Comparison of ENCODE assay signal across 8 cellular contexts in the genomic region with DNA sequence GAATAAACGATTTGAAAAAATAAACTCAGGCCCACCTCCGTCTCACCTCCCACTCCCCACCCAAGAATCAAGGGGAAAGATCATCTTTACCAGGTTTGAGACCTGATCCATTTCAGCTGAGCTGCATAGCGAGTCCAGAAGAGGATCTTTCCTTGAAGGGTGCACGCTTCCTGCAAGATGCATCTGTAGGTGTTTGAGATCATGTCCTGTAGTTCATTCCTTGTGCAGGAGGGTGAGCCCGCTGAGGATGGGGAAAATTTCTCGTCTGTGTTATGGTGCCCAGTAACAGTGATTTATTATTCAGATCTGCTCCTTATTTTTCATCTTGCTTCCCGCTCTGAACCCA. TPM values are rescaled to one million over a fixed set of nuclear protein-coding genes. Genes with fewer than 3 reads are reported as not detected.
DNase-seq lines count a peak whose midpoint lies in the region; ATAC-seq, FAIRE-seq and TF ChIP-seq lines count a peak whose summit lies in the region.

No MANE protein-coding gene starts in this region.

- no peak overlapping the region for H2BK12ac ChIP-seq in H1 (ENCODE audit: low read depth, low read length)

- no peaks in the 10 kb centered on the region for H3K79me2 ChIP-seq in OCI-LY1 (ENCODE audit: insufficient read depth, low read length)
- H3K79me2 ChIP-seq in H1 (ENCODE audit: control insufficient read depth in 1 of 2, insufficient read depth in 2 of 2, low read length in 2 of 2): peaks cover 0 to 16% of the 10 kb centered on the region in 2 experiments; a peak in 1 of 4 replicates

- H3K36me3 ChIP-seq in ES-I3 (ENCODE audit: insufficient read depth, low read length) (no peaks in the 10 kb centered on the region), OCI-LY1 (ENCODE audit: insufficient read depth, low read length) (no peaks in the 10 kb centered on the region), H1 (ENCODE audit: control insufficient read depth in 2 of 4, insufficient read depth in 4 of 4, low read length in 3 of 4) (no peaks in the 10 kb centered on the region), ovary (no peaks in the 10 kb centered on the region)

- H3K56ac ChIP-seq in H1 (replicated peaks; ENCODE audit: insufficient read length, low read depth, low read length): no peak overlapping the region

- no peaks in the 10 kb centered on the region for H4K20me1 ChIP-seq in OCI-LY1 (ENCODE audit: insufficient read depth, low read length)
- H4K20me1 ChIP-seq in H1 (replicated peaks in 1 of 2; ENCODE audit: control insufficient read depth in 1 of 2, insufficient read depth in 2 of 2, low read length in 2 of 2): peaks cover 0 to 1% of the 10 kb centered on the region in 2 experiments

- H3K9me3 ChIP-seq in ES-I3 (ENCODE audit: control insufficient read depth, insufficient read depth, low read length) (no peaks in the 10 kb centered on the region), OCI-LY1 (ENCODE audit: low read length) (no peaks in the 10 kb centered on the region), H1 (ENCODE audit: insufficient read depth in 2 of 2, low read depth in 1 of 2, low read length in 1 of 2) (no peaks in the 10 kb centered on the region), ovary (no peaks in the 10 kb centered on the region)

- no peak overlapping the region for H2AFZ ChIP-seq in OCI-LY1 (ENCODE audit: low read length)
- peak overlapping the region; percentile 46; the same call in 1 of the 2 replicates for H2AFZ ChIP-seq in H1 (ENCODE audit: low read length)

- H3K14ac ChIP-seq in H1 (ENCODE audit: insufficient read length): no peak overlapping the region

- H3K23me2 ChIP-seq in H1 (ENCODE audit: low read depth, low read length): peaks cover 7% of the 10 kb centered on the region

- H3K9ac ChIP-seq in ES-I3 (ENCODE audit: low read depth, low read length) (peak overlapping the region; percentile 90), OCI-LY1 (ENCODE audit: low read length) (no peak overlapping the region), H1 (replicated peaks in 1 of 4; ENCODE audit: extremely low read depth in 1 of 4, low read depth in 3 of 4, low read length in 3 of 4) (peak overlapping the region; percentile 54 to 79 (median 74))

- TF ChIP-seq RAD21 in H1 (IDR thresholded peaks at IDR 0.05 in 1 of 2, conservative IDR thresholded peaks at IDR 0.05 in 1 of 2; ENCODE audit: low read depth in 2 of 2, low read length in 2 of 2): no peak

- no peak for ATAC-seq in GM19324 (IDR thresholded peaks at IDR 0.05; ENCODE audit: low FRiP score, unreplicated experiment)

- no peak overlapping the region for H3K23ac ChIP-seq in H1 (ENCODE audit: insufficient read length)

- H4K91ac ChIP-seq in H1 (replicated peaks; ENCODE audit: insufficient read length, low read length): no peak overlapping the region

- peak in 1 of 2 experiments; percentile 65; a peak in 1 of 3 replicates for TF ChIP-seq POLR2A in H1 (IDR thresholded peaks at IDR 0.05; ENCODE audit: control extremely low read depth in 1 of 2, low read depth in 2 of 2, low read length in 2 of 2)
- no peak for TF ChIP-seq POLR2A in ovary (IDR thresholded peaks at IDR 0.05)

- POLR2A ChIA-PET in H1 (lab: Charles Lee; ENCODE audit: partially characterized antibody): interaction anchor here (1.1 to 5.6 kb wide), 8 partner anchors 10 to 47 kb away, joined by 3 to 73 read pairs (median 10); a partner anchor contains a TSS

- CTCF ChIA-PET in H1 (lab: Charles Lee; ENCODE audit: partially characterized antibody): interaction anchor here (0.6 to 3.9 kb wide), 6 partner anchors 8 to 315 kb away, joined by 3 to 18 read pairs (median 4); a partner anchor contains a TSS

- no peaks in the 10 kb centered on the region for H3F3A ChIP-seq in OCI-LY1 (ENCODE audit: insufficient read depth, low read length)

- H3K4me3 ChIP-seq in OCI-LY1 (ENCODE audit: low read depth, low read length, poor library complexity, severe bottlenecking) (no peak overlapping the region), H1 (ENCODE audit: extremely low read depth in 1 of 4, insufficient read depth in 2 of 4, low read depth in 3 of 4, low read length in 4 of 4) (peak overlapping the region; percentile 53 to 92 (median 81)), ovary (peak overlapping the region; percentile 60)

- no peaks in the 10 kb centered on the region for H3K27me3 ChIP-seq in OCI-LY1 (ENCODE audit: insufficient read depth, low read length)
- no peaks in the 10 kb centered on the region for H3K27me3 ChIP-seq in H1 (replicated peaks in 1 of 4; ENCODE audit: control insufficient read depth in 3 of 4, extremely low read depth in 1 of 4, insufficient read depth in 3 of 4, low read length in 3 of 4)
- H3K27me3 ChIP-seq in ovary: no peaks in the 10 kb centered on the region

- 31% methylated on average over 7 of the region's 7 CpGs; no CpG with 5 or more reads in 1 of the 2 experiments for WGBS in H1 (ENCODE audit: extremely low coverage in 1 of 2, insufficient coverage in 1 of 2, insufficient read length in 1 of 2, insufficient replicate concordance in 2 of 2, low coverage in 1 of 2, low lambda C conversion rate in 2 of 2, missing lambda C conversion rate in 1 of 2), 2 experiments
- WGBS in ovary, 3 donors: 32 to 45% (median 34%) methylated on average over 7 of the region's 7 CpGs

- H3K18ac ChIP-seq in H1 (ENCODE audit: extremely low read depth, low read length): no peak overlapping the region

- no peak for FAIRE-seq in H1 (lab: Jason Lieb, UNC)

- H4K8ac ChIP-seq in H1 (ENCODE audit: extremely low read depth, insufficient read depth, low read length): peak overlapping the region; percentile 95; the same call in 1 of the 2 replicates

- 0 out of 2 replicates have a peak overlapping the region, but pooled peaks have one; percentile 0 for H2BK5ac ChIP-seq in H1 (ENCODE audit: low read depth, low read length)

- no peak overlapping the region for H3K4ac ChIP-seq in H1 (replicated peaks; ENCODE audit: insufficient read length, low read depth, low read length)

- H3K27ac ChIP-seq in OCI-LY1 (ENCODE audit: low read depth, low read length, poor library complexity, severe bottlenecking) (no peak overlapping the region), H1 (ENCODE audit: low read depth, low read length) (no peak overlapping the region), ovary (no peak overlapping the region)

- H4K5ac ChIP-seq in H1 (ENCODE audit: insufficient read length, low read depth, low read length): no peak overlapping the region

- no peak for DNase-seq in H1 (ENCODE audit: low read depth in 1 of 2, low spot score in 2 of 2)
- no peak for DNase-seq in ovary
- no peak for DNase-seq in NK-92 treated with Interleukin-12 subunit alpha and Interleukin-12 subunit beta, amount 100 ng/mL, for 24 hours (lab: John Stamatoyannopoulos, UW)
- DNase-seq in AG20443 (ENCODE audit: low spot score): no peak
- no peak for DNase-seq in activated CD4-positive, CD25-positive, alpha-beta regulatory T cell treated with anti-CD3 and anti-CD28 coated beads, Interleukin-2, amount 50 U/mL, for 72 hours

- intact Hi-C loops in ovary (cut with DNase I): no loop called here

- H3K9me2 ChIP-seq in OCI-LY1 (ENCODE audit: low read depth, low read length): no peaks in the 10 kb centered on the region

- peaks cover 21% of the 10 kb centered on the region for H3K4me1 ChIP-seq in ES-I3 (ENCODE audit: insufficient read depth, low read length)
- peaks cover 19% of the 10 kb centered on the region for H3K4me1 ChIP-seq in OCI-LY1 (ENCODE audit: insufficient read depth, low read length, severe bottlenecking)
- H3K4me1 ChIP-seq in H1 (replicated peaks in 1 of 4; ENCODE audit: control insufficient read depth in 3 of 4, insufficient read depth in 4 of 4, low read length in 3 of 4): peaks cover 3 to 15% (median 14%) of the 10 kb centered on the region in 4 experiments; a peak in 5 of 7 replicates
- H3K4me1 ChIP-seq in ovary (ENCODE audit: insufficient read depth): peaks cover 6% of the 10 kb centered on the region

- peak overlapping the region; percentile 78; the same call in 1 of the 2 replicates for H3K4me2 ChIP-seq in OCI-LY1 (ENCODE audit: low read length)
- peak overlapping the region; percentile 93 for H3K4me2 ChIP-seq in H1 (ENCODE audit: insufficient read depth in 1 of 2, low read depth in 2 of 2, low read length in 2 of 2)

- TF ChIP-seq CTCF in OCI-LY1 (IDR thresholded peaks at IDR 0.05; ENCODE audit: low read length) (no peak), H1 (IDR thresholded peaks at IDR 0.05; ENCODE audit: control extremely low read depth in 1 of 3, insufficient read depth in 1 of 3, low read depth in 1 of 3, low read length in 3 of 3) (no peak), ovary (IDR thresholded peaks at IDR 0.05) (no peak)

- no peaks in the 10 kb centered on the region; the same call in 1 of the 2 replicates for H3K79me1 ChIP-seq in H1 (ENCODE audit: low read depth, low read length)

- H2BK120ac ChIP-seq in H1 (replicated peaks; ENCODE audit: low read depth, low read length): no peak overlapping the region

- TF ChIP-seq EP300 in H1 (IDR thresholded peaks at IDR 0.05; ENCODE audit: borderline replicate concordance in 1 of 2, low read depth in 2 of 2, low read length in 2 of 2): no peak
- no peak for TF ChIP-seq EP300 in ovary (IDR thresholded peaks at IDR 0.05)

- no peak overlapping the region for H2AK5ac ChIP-seq in H1 (ENCODE audit: low read depth, low read length)

- H2BK20ac ChIP-seq in H1 (ENCODE audit: low read length): no peak overlapping the region

- no peak overlapping the region for H2BK15ac ChIP-seq in H1 (ENCODE audit: low read length)

RNA-seq across cellular contexts. Expression of a gene that starts 0.6 kb away (rescaled TPM):
- total RNA-seq in H1 (2021; fragmentation: NEBNext Ultra II Directional; extraction: Animal tissue kit (Norgen Biotek cat#: 25700)): 2.4 and 2.5 TPM in 2 replicates
- polyA plus RNA-seq in H1 (2011; rRNA removed) (0.41 and 0.75 TPM in 2 replicates), ovary (under 1 TPM; 0.24 to 0.65 TPM)
- 0.89 TPM for polyA plus RNA-seq in H1 (2011; cell fraction: cytosol; rRNA removed)
- polyA plus RNA-seq in H1 (2011; cell fraction: nucleus; rRNA removed): 0.77 TPM
- polyA plus RNA-seq in H1 (2012, experiment 1 of 2): 1.1 to 2.0 TPM (median 1.7 TPM) in 4 replicates
- 0.60 TPM for polyA plus RNA-seq in H1 (2012, experiment 2 of 2)
- 3.5 TPM for polyA plus RNA-seq in H1 (2013, experiment 1 of 2)
- 3.3 TPM for polyA plus RNA-seq in H1 (2013, experiment 2 of 2)
- polyA minus RNA-seq in H1 (2011; rRNA and poly(A)+ RNA removed): 0.68 and 4.0 TPM in 2 replicates
- polyA minus RNA-seq in H1 (2011; cell fraction: cytosol; rRNA and poly(A)+ RNA removed): 3.1 TPM
- 0.80 TPM for polyA minus RNA-seq in H1 (2011; cell fraction: nucleus; rRNA and poly(A)+ RNA removed)
- under 1 TPM; 0.25 to 0.79 (median 0.37) TPM for total RNA-seq in ovary

RNA-seq across cellular contexts. Expression of a gene that starts 0.8 kb away (rescaled TPM):
- 17.5 and 19.2 TPM in 2 replicates for total RNA-seq in H1 (2021; fragmentation: NEBNext Ultra II Directional; extraction: Animal tissue kit (Norgen Biotek cat#: 25700))
- polyA plus RNA-seq in H1 (2011; rRNA removed) (15.3 and 15.9 TPM in 2 replicates), ovary (10 to 100 TPM in 1 of 2 donors, 1 to 10 TPM in 1; 8.6 to 11.9 TPM)
- polyA plus RNA-seq in H1 (2011; cell fraction: cytosol; rRNA removed): 15.0 TPM
- 25.3 TPM for polyA plus RNA-seq in H1 (2011; cell fraction: nucleus; rRNA removed)
- 17.2 to 20.7 TPM (median 17.4 TPM) in 4 replicates for polyA plus RNA-seq in H1 (2012, experiment 1 of 2)
- polyA plus RNA-seq in H1 (2012, experiment 2 of 2): 11.2 TPM
- polyA plus RNA-seq in H1 (2013, experiment 1 of 2): 9.3 TPM
- polyA plus RNA-seq in H1 (2013, experiment 2 of 2): 8.6 TPM
- polyA minus RNA-seq in H1 (2011; rRNA and poly(A)+ RNA removed): 28.2 and 53.7 TPM in 2 replicates
- polyA minus RNA-seq in H1 (2011; cell fraction: cytosol; rRNA and poly(A)+ RNA removed): 12.9 TPM
- 27.9 TPM for polyA minus RNA-seq in H1 (2011; cell fraction: nucleus; rRNA and poly(A)+ RNA removed)
- total RNA-seq in ovary: 10 to 100 TPM in 4 of 7 donors, 1 to 10 TPM in 3; 7.0 to 15.0 (median 11.5) TPM

RNA-seq across cellular contexts. Expression of a gene that starts 26.8 kb away (rescaled TPM):
- total RNA-seq in H1 (2021; fragmentation: NEBNext Ultra II Directional; extraction: Animal tissue kit (Norgen Biotek cat#: 25700)): 597 and 644 TPM in 2 replicates
- 244 and 308 TPM in 2 replicates for polyA plus RNA-seq in H1 (2011; rRNA removed)
- 269 TPM for polyA plus RNA-seq in H1 (2011; cell fraction: cytosol; rRNA removed)
- 298 TPM for polyA plus RNA-seq in H1 (2011; cell fraction: nucleus; rRNA removed)
- polyA plus RNA-seq in H1 (2012, experiment 1 of 2): 375 to 610 TPM (median 456 TPM) in 4 replicates
- 36.0 TPM for polyA plus RNA-seq in H1 (2012, experiment 2 of 2)
- 317 TPM for polyA plus RNA-seq in H1 (2013, experiment 1 of 2)
- polyA plus RNA-seq in H1 (2013, experiment 2 of 2): 314 TPM
- 1,761 and 2,919 TPM in 2 replicates for polyA minus RNA-seq in H1 (2011; rRNA and poly(A)+ RNA removed)
- 272 TPM for polyA minus RNA-seq in H1 (2011; cell fraction: cytosol; rRNA and poly(A)+ RNA removed)
- 631 TPM for polyA minus RNA-seq in H1 (2011; cell fraction: nucleus; rRNA and poly(A)+ RNA removed)
- total RNA-seq in ovary: 100 to 1,000 TPM; 109 to 223 (median 206) TPM
- 100 to 1,000 TPM; 110 to 216 TPM for polyA plus RNA-seq in ovary
